ENCODE assay signal across 1 cellular context in genomic region chr9:37301369-37302172, GRCh38.
A peak's percentile ranks its signal among the peaks of the same experiment; 100 is the strongest.
TF ChIP-seq lines count a peak whose summit lies in the region.

No MANE protein-coding gene starts in this region.

TF ChIP-seq in K562, 482 proteins besides CTCF, POLR2A, EP300 and RAD21 (continued from another document):
- TF ChIP-seq HINFP (tag; conservative IDR thresholded peaks at IDR 0.05; ENCODE audit: low read depth) (no peak), PHF20 (IDR thresholded peaks at IDR 0.05; ENCODE audit: partially characterized antibody) (no peak), HMBOX1 (IDR thresholded peaks at IDR 0.05) (peak; percentile 15), ZNF511 (CRISPR knock-in tag; IDR thresholded peaks at IDR 0.05) (no peak), ZNF407 (IDR thresholded peaks at IDR 0.05; ENCODE audit: low read depth) (no peak), SMARCE1 (IDR thresholded peaks at IDR 0.05) (no peak), SMARCA5 (IDR thresholded peaks at IDR 0.05) (peak; percentile 60), NCOA2 (IDR thresholded peaks at IDR 0.05; ENCODE audit: partially characterized antibody in 2 of 2) (no peak), MTA2 (IDR thresholded peaks at IDR 0.05; ENCODE audit: low read depth) (no peak), VEZF1 (CRISPR knock-in tag; IDR thresholded peaks at IDR 0.05) (no peak), TARDBP (IDR thresholded peaks at IDR 0.05) (no peak), FIP1L1 (IDR thresholded peaks at IDR 0.05; ENCODE audit: low read depth, low read length, poor library complexity, severe bottlenecking) (no peak)
